8 cellular contexts compared by ENCODE assay signal in the genomic region with DNA sequence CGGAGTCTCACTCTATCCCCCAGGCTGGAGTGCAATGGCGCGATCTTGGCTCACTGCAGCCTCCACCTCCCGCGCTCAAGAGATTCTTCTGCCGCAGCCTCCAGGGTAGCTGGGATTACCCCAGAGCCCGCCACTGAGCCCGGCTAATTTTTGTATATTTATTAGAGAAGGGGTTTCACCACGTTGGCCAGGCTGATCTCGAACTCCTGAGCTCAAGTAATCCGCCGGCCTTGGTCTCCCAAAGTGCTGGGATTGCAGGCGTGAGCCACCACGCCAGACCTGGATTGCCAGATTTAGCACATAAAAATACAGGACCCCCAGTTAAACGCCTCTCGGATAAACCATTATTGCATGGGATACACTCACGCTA. TPM values are rescaled to one million over a fixed set of nuclear protein-coding genes. Genes with fewer than 3 reads are reported as not detected.
DNase-seq lines count a peak whose midpoint lies in the region; ATAC-seq and TF ChIP-seq lines count a peak whose summit lies in the region.

No MANE protein-coding gene starts in this region.

- ATAC-seq in psoas muscle (peak in 1 of 4 donors; percentile 32), GM18520 (IDR thresholded peaks at IDR 0.05; ENCODE audit: unreplicated experiment) (no peak)

- H3K4me1 ChIP-seq in esophagus squamous epithelium (peaks cover 0 to 27% (median 0%) of the 10 kb centered on the region in 3 donors), psoas muscle (peaks cover 18% of the 10 kb centered on the region)

- no peak for TF ChIP-seq POLR2A in esophagus squamous epithelium (IDR thresholded peaks at IDR 0.05)

- no peak overlapping the region for H3K4me3 Mint-ChIP-seq in HFFc6

- H3K36me3 ChIP-seq in SK-N-MC (ENCODE audit: insufficient read depth, low read length) (peaks cover 21% of the 10 kb centered on the region), esophagus squamous epithelium (peaks cover 0 to 20% (median 0%) of the 10 kb centered on the region in 3 donors), psoas muscle (ENCODE audit: insufficient read depth in 1 of 2, low read depth in 1 of 2) (peaks cover 2 to 33% of the 10 kb centered on the region in 2 donors)

- H3K27me3 ChIP-seq in esophagus squamous epithelium (no peaks in the 10 kb centered on the region), psoas muscle (ENCODE audit: insufficient read depth in 3 of 3, low read length in 2 of 3) (no peaks in the 10 kb centered on the region)

- no peak overlapping the region for H3K27ac Mint-ChIP-seq in HFFc6

- H3K4me3 ChIP-seq in GM08714 (ENCODE audit: low read length) = peak overlapping the region; percentile 85; the same call in 1 of the 2 replicates
- peak overlapping the region; percentile 89 for H3K4me3 ChIP-seq in SK-N-MC
- peak overlapping the region in 3 of 4 donors; percentile 81 to 98 (median 94) for H3K4me3 ChIP-seq in esophagus squamous epithelium
- peak overlapping the region; percentile 80 for H3K4me3 ChIP-seq in psoas muscle

- peaks cover 13% of the 10 kb centered on the region for H3K4me1 Mint-ChIP-seq in HFFc6 (ENCODE audit: low read depth)

- TF ChIP-seq CTCF in esophagus squamous epithelium (IDR thresholded peaks at IDR 0.05) (no peak), psoas muscle (IDR thresholded peaks at IDR 0.05) (no peak), HFFc6 (IDR thresholded peaks at IDR 0.05) (no peak)

- intact Hi-C loops in esophagus squamous epithelium (cut with DNase I) (no loop called here), psoas muscle (cut with DNase I) (loop anchor here (2.0 to 5.0 kb wide), 6 partner anchors 22 to 616 kb away; a partner anchor contains a TSS)

- H3K9me3 ChIP-seq in SK-N-MC (ENCODE audit: low read depth, low read length) = no peaks in the 10 kb centered on the region
- no peaks in the 10 kb centered on the region for H3K9me3 ChIP-seq in esophagus squamous epithelium
- H3K9me3 ChIP-seq in psoas muscle = no peaks in the 10 kb centered on the region

- H3K36me3 Mint-ChIP-seq in HFFc6 (ENCODE audit: low read depth) = peaks cover 7% of the 10 kb centered on the region

- H3K9ac ChIP-seq in SK-N-MC (ENCODE audit: insufficient read length) = peak overlapping the region; percentile 61

- peaks cover 9% of the 10 kb centered on the region for H3K27me3 Mint-ChIP-seq in HFFc6 (ENCODE audit: insufficient read depth)

- WGBS in esophagus squamous epithelium, 2 donors = 67 to 88% methylated on average over 8 to 14 of the region's 17 CpGs
- WGBS in psoas muscle, 3 donors = 63 to 65% (median 64%) methylated on average over 17 of the region's 17 CpGs

- H3K27ac ChIP-seq in SK-N-MC (no peak overlapping the region), esophagus squamous epithelium (peak overlapping the region; percentile 95 to 97 (median 96)), psoas muscle (peak overlapping the region; percentile 91)

- H3K9me3 Mint-ChIP-seq in HFFc6 = no peaks in the 10 kb centered on the region; the same call in 1 of the 2 replicates

- DNase-seq in SK-N-MC (ENCODE audit: low read depth, low spot score) (no peak), esophagus squamous epithelium (lab: John Stamatoyannopoulos, UW) (no peak), psoas muscle (no peak), HFFc6 (no peak), GF-D8 (lab: John Stamatoyannopoulos, UW) (no peak), dedifferentiated amniotic fluid mesenchymal stem cell (ENCODE audit: extremely low spot score) (no peak)

RNA-seq across cellular contexts. Expression of a gene that starts 0.4 kb away (rescaled TPM):
- 10 to 100 TPM in 3 of 4 donors, 1 to 10 TPM in 1; 9.2 to 30.9 (median 18.0) TPM for total RNA-seq in esophagus squamous epithelium
- total RNA-seq in psoas muscle = 10 to 100 TPM in 2 of 4 donors, 1 to 10 TPM in 2; 7.4 to 12.2 (median 9.0) TPM
- polyA plus RNA-seq in psoas muscle = 10 to 100 TPM in 2 of 3 donors, 1 to 10 TPM in 1; 8.9 to 12.5 (median 10.7) TPM
- 10 to 100 TPM; 13.1 to 15.4 (median 13.8) TPM for total RNA-seq in HFFc6 (2021; fragmentation: NEBNext Ultra II Directional; extraction: Animal tissue kit (Norgen Biotek cat#: 25700))

RNA-seq across cellular contexts. Expression of a gene that starts 30.9 kb away (rescaled TPM):
- total RNA-seq in esophagus squamous epithelium (not detected), psoas muscle (not detected)
- polyA plus RNA-seq in psoas muscle = under 1 TPM in 1 of 3 donors, not detected in 2; 0.03 TPM
- total RNA-seq in HFFc6 (2021; fragmentation: NEBNext Ultra II Directional; extraction: Animal tissue kit (Norgen Biotek cat#: 25700)) = not detected
